ENCODE assay signal across 8 cellular contexts in genomic region chr17:43720311-43721060, GRCh38. TPM values are rescaled to one million over a fixed set of nuclear protein-coding genes. Genes with fewer than 3 reads are reported as not detected.
A peak's percentile ranks its signal among the peaks of the same experiment; 100 is the strongest.
DNase-seq lines count a peak whose midpoint lies in the region; ATAC-seq and TF ChIP-seq lines count a peak whose summit lies in the region.

No MANE protein-coding gene starts in this region.

- DNase-seq in AG20443 (ENCODE audit: low spot score): peak; percentile 87
- peak; percentile 57 for DNase-seq in MM.1S
- peak; percentile 49 to 62 for DNase-seq in activated CD4-positive, alpha-beta T cell treated with anti-CD3 and anti-CD28 coated beads, Interleukin-2, amount 50 U/mL, for 24 hours (ENCODE audit: low read depth in 1 of 2, low spot score in 1 of 2)
- peak; percentile 86 for DNase-seq in coronary artery (ENCODE audit: low spot score)
- DNase-seq in left lobe of liver (ENCODE audit: low spot score): peak; percentile 81
- peak; percentile 77 for DNase-seq in stimulated activated CD4-positive, alpha-beta T cell treated with anti-CD3 and anti-CD28 coated beads, Interleukin-1b, Interleukin-23, amount 100 ng/mL, for 48 hours

- no peaks in the 10 kb centered on the region for H3K36me3 ChIP-seq in MM.1S (replicated peaks; ENCODE audit: insufficient read depth, low read length)

- H3F3A ChIP-seq in MM.1S (ENCODE audit: insufficient read depth, low read length): no peaks in the 10 kb centered on the region

- H3K4me1 ChIP-seq in MM.1S (ENCODE audit: low read length): peaks cover 5% of the 10 kb centered on the region

- H3K4me2 ChIP-seq in MM.1S (ENCODE audit: low read depth, low read length): peak overlapping the region; percentile 81

- H3K27ac ChIP-seq in MM.1S (ENCODE audit: low read length) (no peak overlapping the region), coronary artery (peak overlapping the region; percentile 92 to 97)

- no peaks in the 10 kb centered on the region for H3K9me3 ChIP-seq in MM.1S (replicated peaks; ENCODE audit: insufficient read depth, low read length)

- H2AFZ ChIP-seq in MM.1S (ENCODE audit: low read length): peak overlapping the region; percentile 81

- no peaks in the 10 kb centered on the region for H4K20me1 ChIP-seq in MM.1S (ENCODE audit: insufficient read depth, low read length)

- ATAC-seq in GM19328 (IDR thresholded peaks at IDR 0.05; ENCODE audit: unreplicated experiment) (peak; percentile 62), left lobe of liver (peak; percentile 96), HG03378 (IDR thresholded peaks at IDR 0.05; ENCODE audit: unreplicated experiment) (no peak)

- H3K4me3 ChIP-seq in MM.1S (ENCODE audit: low read length) (peak overlapping the region; percentile 77), coronary artery (peak overlapping the region; percentile 84)

- TF ChIP-seq CTCF in MM.1S (IDR thresholded peaks at IDR 0.05; ENCODE audit: low read length): no peak
- no peak for TF ChIP-seq CTCF in coronary artery (IDR thresholded peaks at IDR 0.05)

- H3K9ac ChIP-seq in MM.1S (ENCODE audit: low read length): peak overlapping the region; percentile 50

- peaks cover 64% of the 10 kb centered on the region for H3K27me3 ChIP-seq in MM.1S (replicated peaks; ENCODE audit: insufficient read depth, low read length)

- no peaks in the 10 kb centered on the region for H3K9me2 ChIP-seq in MM.1S (replicated peaks; ENCODE audit: insufficient read depth, low read length)

- no peaks in the 10 kb centered on the region for H3K79me2 ChIP-seq in MM.1S (ENCODE audit: low read length)

RNA-seq across cellular contexts. Expression of gene SOST, which starts 38.1 kb away (rescaled TPM):
- total RNA-seq in left lobe of liver: not detected

RNA-seq across cellular contexts. Expression of gene DUSP3, which starts 58.3 kb away (rescaled TPM):
- total RNA-seq in left lobe of liver: 79.4 TPM

RNA-seq across cellular contexts. Expression of gene MEOX1, which starts 58.8 kb away (rescaled TPM):
- total RNA-seq in left lobe of liver: not detected

RNA-seq across cellular contexts. Expression of gene CFAP97D1, which starts 59.7 kb away (rescaled TPM):
- not detected for total RNA-seq in left lobe of liver
